ENCODE assay signal across 16 cellular contexts in genomic region chr16:55668337-55669281, GRCh38. TPM values are rescaled to one million over a fixed set of nuclear protein-coding genes. Genes with fewer than 3 reads are reported as not detected.
DNase-seq lines count a peak whose midpoint lies in the region; ATAC-seq, FAIRE-seq and TF ChIP-seq lines count a peak whose summit lies in the region.
"Had no signal": no experiment of that assay in that cellular context is flagged by ENCODE, and none has a peak within 500 bp of the region (broad histone marks: within the 10 kb centered on the region; RNA-seq: fewer than 3 reads in every experiment).

No MANE protein-coding gene starts in this region.

- no peak for TF ChIP-seq CTCF in BJ (IDR thresholded peaks at IDR 0.05; ENCODE audit: insufficient read depth, low read depth, low read length)

- H3K4me1 Mint-ChIP-seq in activated naive CD8-positive, alpha-beta T cell treated with anti-CD3 and anti-CD28 coated beads, Interleukin-2, amount 50 U/mL, for 24 hours: no peaks in the 10 kb centered on the region

- H3K9me3 Mint-ChIP-seq in activated naive CD8-positive, alpha-beta T cell treated with anti-CD3 and anti-CD28 coated beads, Interleukin-2, amount 50 U/mL, for 24 hours: peaks cover under 1% of the 10 kb centered on the region

- no peak overlapping the region for H3K9ac ChIP-seq in HUES48 (ENCODE audit: low read depth, low read length)

- POLR2A ChIA-PET in BJ (lab: Charles Lee): no interaction called here

- H3K27me3 ChIP-seq in BJ (ENCODE audit: control insufficient read depth, insufficient read depth, low read length): no peaks in the 10 kb centered on the region; the same call in 1 of the 2 replicates
- H3K27me3 ChIP-seq in HUES48 (ENCODE audit: control insufficient read depth, insufficient read depth, low read length): no peaks in the 10 kb centered on the region

- DNase-seq in BJ (ENCODE audit: low read depth): peak; percentile 9
- DNase-seq in dermis blood vessel endothelial cell: peak; percentile 92
- peak; percentile 29 for DNase-seq in left kidney (ENCODE audit: low read depth, low spot score)
- DNase-seq in GM12892 (ENCODE audit: insufficient read length): no peak
- no peak for DNase-seq in activated naive CD8-positive, alpha-beta T cell treated with anti-CD3 and anti-CD28 coated beads, Interleukin-2, amount 50 U/mL, for 24 hours
- DNase-seq: DMS53; KBM-7; NCI-H187 treated with DMSO at 0.1 percent for 48 hours; NCI-H69; posterior cingulate gyrus; Right ventricle myocardium superior; stimulated activated CD4-positive, alpha-beta T cell treated with anti-CD3 and anti-CD28 coated beads, Interleukin-2, amount 100 ng/mL, for 24 hours had no signal

- H3K27ac ChIP-seq in HUES48 (ENCODE audit: low read depth, low read length): peak overlapping the region; percentile 34

- H3K27me3 Mint-ChIP-seq in activated naive CD8-positive, alpha-beta T cell treated with anti-CD3 and anti-CD28 coated beads, Interleukin-2, amount 50 U/mL, for 24 hours: no peaks in the 10 kb centered on the region

- H3K36me3 ChIP-seq in BJ (ENCODE audit: control insufficient read depth, insufficient read depth, low read length) (no peaks in the 10 kb centered on the region), HUES48 (ENCODE audit: control insufficient read depth, insufficient read depth, low read length) (no peaks in the 10 kb centered on the region)

- no peak overlapping the region for H3K4me3 Mint-ChIP-seq in activated naive CD8-positive, alpha-beta T cell treated with anti-CD3 and anti-CD28 coated beads, Interleukin-2, amount 50 U/mL, for 24 hours

- ATAC-seq in HG03442 (IDR thresholded peaks at IDR 0.05; ENCODE audit: unreplicated experiment) (no peak), GM18867 (IDR thresholded peaks at IDR 0.05; ENCODE audit: unreplicated experiment) (no peak)
- ATAC-seq in activated naive CD8-positive, alpha-beta T cell treated with anti-CD3 and anti-CD28 coated beads, Interleukin-2, amount 50 U/mL, for 24 hours: no peak

- H3K4me1 ChIP-seq in HUES48 (ENCODE audit: control insufficient read depth, insufficient read depth, low read length): peaks cover 11% of the 10 kb centered on the region

- FAIRE-seq in GM12892 (lab: Jason Lieb, UNC): no peak

- CTCF ChIA-PET in BJ (lab: Yijun Ruan, JAX): no interaction called here

- H3K4me3 ChIP-seq in BJ (ENCODE audit: low read depth, low read length): no peak overlapping the region
- H3K4me3 ChIP-seq in HUES48 (ENCODE audit: low read depth, low read length): no peak overlapping the region

- no peaks in the 10 kb centered on the region for H3K9me3 ChIP-seq in HUES48 (ENCODE audit: control insufficient read depth, insufficient read depth, low read length)

- TF ChIP-seq POLR2A in GM12892 (IDR thresholded peaks at IDR 0.05; ENCODE audit: low read depth, low read length): no peak

- H3K27ac Mint-ChIP-seq in activated naive CD8-positive, alpha-beta T cell treated with anti-CD3 and anti-CD28 coated beads, Interleukin-2, amount 50 U/mL, for 24 hours: no peak overlapping the region

- H3K36me3 Mint-ChIP-seq in activated naive CD8-positive, alpha-beta T cell treated with anti-CD3 and anti-CD28 coated beads, Interleukin-2, amount 50 U/mL, for 24 hours (ENCODE audit: low read depth): no peaks in the 10 kb centered on the region

RNA-seq across cellular contexts. Expression of gene SLC6A2, which starts 12.8 kb away (rescaled TPM):
- polyA plus RNA-seq in BJ (2011; rRNA removed): not detected in 2 replicates
- not detected in 2 replicates for polyA minus RNA-seq in BJ (2011; rRNA and poly(A)+ RNA removed)
- total RNA-seq in dermis blood vessel endothelial cell: not detected in 2 replicates
- not detected for polyA plus RNA-seq in GM12892 (2012; ENCODE audit: missing spikeins)
- total RNA-seq: mononuclear cell, Right ventricle myocardium superior had no signal

Comparison
In these comparisons a context has a peak if more than half of its experiments do, and no peak if none do; other contexts are left out.
1. DNase-seq: peak in BJ (single experiment), dermis blood vessel endothelial cell (single experiment) and left kidney (single experiment); none in GM12892 (single experiment) and activated naive CD8-positive, alpha-beta T cell treated with anti-CD3 and anti-CD28 coated beads, Interleukin-2, amount 50 U/mL, for 24 hours (single experiment).